1 cellular context compared by ENCODE assay signal in genomic region chr15:91982401-91982800, GRCh38.
A peak's percentile ranks its signal among the peaks of the same experiment; 100 is the strongest.
TF ChIP-seq lines count a peak whose summit lies in the region.

No MANE protein-coding gene starts in this region.

TF ChIP-seq in GM12878, 131 proteins besides CTCF, POLR2A, EP300 and RAD21 (continued from another document):
- TF ChIP-seq, protein P1, sequence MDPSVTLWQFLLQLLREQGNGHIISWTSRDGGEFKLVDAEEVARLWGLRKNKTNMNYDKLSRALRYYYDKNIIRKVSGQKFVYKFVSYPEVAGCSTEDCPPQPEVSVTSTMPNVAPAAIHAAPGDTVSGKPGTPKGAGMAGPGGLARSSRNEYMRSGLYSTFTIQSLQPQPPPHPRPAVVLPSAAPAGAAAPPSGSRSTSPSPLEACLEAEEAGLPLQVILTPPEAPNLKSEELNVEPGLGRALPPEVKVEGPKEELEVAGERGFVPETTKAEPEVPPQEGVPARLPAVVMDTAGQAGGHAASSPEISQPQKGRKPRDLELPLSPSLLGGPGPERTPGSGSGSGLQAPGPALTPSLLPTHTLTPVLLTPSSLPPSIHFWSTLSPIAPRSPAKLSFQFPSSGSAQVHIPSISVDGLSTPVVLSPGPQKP (IDR thresholded peaks at IDR 0.05; ENCODE audit: low read depth, low read length) = no peak
- no peak for TF ChIP-seq LARP7 (IDR thresholded peaks at IDR 0.05)
- TF ChIP-seq SMC3 (IDR thresholded peaks at IDR 0.05; ENCODE audit: borderline replicate concordance, low read length) = peak; percentile 23; the same call in 1 of the 2 replicates
- no peak for TF ChIP-seq STAT1 (conservative IDR thresholded peaks at IDR 0.05)
- TF ChIP-seq WRNIP1 (IDR thresholded peaks at IDR 0.05; ENCODE audit: borderline replicate concordance, low read depth, low read length) = no peak
- no peak for TF ChIP-seq SREBF1 (IDR thresholded peaks at IDR 0.05; ENCODE audit: low read length)
- TF ChIP-seq TCF3 (IDR thresholded peaks at IDR 0.05; ENCODE audit: borderline replicate concordance, insufficient read depth, low read depth, low read length) = no peak
- TF ChIP-seq CEBPB (IDR thresholded peaks at IDR 0.05; ENCODE audit: borderline replicate concordance in 1 of 2, low read depth in 2 of 2, low read length in 2 of 2) = no peak
